ENCODE assay signal across 9 cellular contexts in the genomic region with DNA sequence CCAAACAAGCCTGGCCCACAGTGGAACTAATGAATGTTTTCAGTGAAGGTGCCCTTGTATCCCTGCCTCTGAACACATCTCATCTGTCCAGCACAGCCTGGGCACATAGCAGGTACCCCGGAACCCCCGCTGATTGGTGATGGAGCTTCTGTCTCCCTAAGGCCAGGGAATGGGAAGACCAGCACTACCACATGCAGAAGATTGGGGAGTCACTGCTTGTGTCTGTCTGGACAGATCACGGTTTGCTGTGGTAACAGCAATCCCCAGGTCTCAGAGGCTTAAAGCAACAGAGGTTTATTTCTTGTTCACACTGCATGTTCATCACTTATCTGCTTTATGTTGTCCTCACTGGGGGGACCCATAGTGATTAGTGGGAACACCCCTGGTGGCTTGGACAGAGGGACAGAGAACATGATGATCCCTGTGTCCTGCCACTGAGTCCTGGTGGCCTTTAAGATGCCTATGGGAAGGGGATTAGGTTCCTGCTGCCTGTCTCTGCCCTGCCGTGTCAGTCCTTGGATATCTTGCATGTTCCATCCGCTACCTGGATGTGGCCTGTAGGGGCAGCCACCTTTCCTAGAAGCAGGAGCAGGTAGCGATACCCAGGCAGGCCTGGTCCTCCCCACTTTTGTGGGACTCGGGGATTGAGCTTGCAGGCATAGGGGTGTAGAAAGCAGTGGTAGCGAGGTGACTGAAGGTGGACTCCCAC.
DNase-seq lines count a peak whose midpoint lies in the region; TF ChIP-seq lines count a peak whose summit lies in the region.
"Had no signal": no experiment of that assay in that cellular context is flagged by ENCODE, and none has a peak within 500 bp of the region (broad histone marks: within the 10 kb centered on the region; RNA-seq: fewer than 3 reads in every experiment).

No MANE protein-coding gene starts in this region.

- peaks cover 54% of the 10 kb centered on the region for H3K79me2 ChIP-seq in parathyroid adenoma

- H3K36me3 ChIP-seq in effector memory CD4-positive, alpha-beta T cell (ENCODE audit: control insufficient read depth, insufficient read depth, low read length): peaks cover 3% of the 10 kb centered on the region
- H3K36me3 ChIP-seq in parathyroid adenoma (ENCODE audit: control insufficient read depth, insufficient read depth, low read length): no peaks in the 10 kb centered on the region

- no peak overlapping the region for H2AFZ ChIP-seq in parathyroid adenoma

- TF ChIP-seq CTCF in parathyroid adenoma (IDR thresholded peaks at IDR 0.05) (peak; percentile 16), GM20000 (IDR thresholded peaks at IDR 0.05; ENCODE audit: extremely low read depth, missing control alignments) (no peak)

- peak overlapping the region; percentile 31 for H3K4me2 ChIP-seq in parathyroid adenoma (ENCODE audit: low read length)

- TF ChIP-seq POLR2A in erythroblast (IDR thresholded peaks at IDR 0.05; ENCODE audit: low read length): no peak

- H3K4me3 ChIP-seq in effector memory CD4-positive, alpha-beta T cell (ENCODE audit: insufficient read depth, low read depth, low read length, poor library complexity, severe bottlenecking): peak overlapping the region; percentile 55
- peak overlapping the region; percentile 14 for H3K4me3 ChIP-seq in parathyroid adenoma (ENCODE audit: low read depth, low read length)
- H3K4me3 ChIP-seq: GM23248 had no signal

- no peaks in the 10 kb centered on the region for H3K27me3 ChIP-seq in effector memory CD4-positive, alpha-beta T cell (replicated peaks; ENCODE audit: control insufficient read depth, insufficient read depth, low read length, poor library complexity, severe bottlenecking)
- H3K27me3 ChIP-seq in parathyroid adenoma (ENCODE audit: control insufficient read depth, insufficient read depth, low read length): no peaks in the 10 kb centered on the region

- H3K4me1 ChIP-seq in effector memory CD4-positive, alpha-beta T cell (ENCODE audit: control insufficient read depth, insufficient read depth, low read length, poor library complexity, severe bottlenecking): peaks cover 62% of the 10 kb centered on the region
- H3K4me1 ChIP-seq in parathyroid adenoma: peaks cover 65% of the 10 kb centered on the region

- peak overlapping the region; percentile 84 for H3K27ac ChIP-seq in effector memory CD4-positive, alpha-beta T cell (ENCODE audit: insufficient read depth, low read length, poor library complexity, severe bottlenecking)
- peak overlapping the region; percentile 92 for H3K27ac ChIP-seq in parathyroid adenoma

- H3K9me3 ChIP-seq in effector memory CD4-positive, alpha-beta T cell (ENCODE audit: control insufficient read depth, low read length): no peaks in the 10 kb centered on the region
- no peaks in the 10 kb centered on the region for H3K9me3 ChIP-seq in parathyroid adenoma (ENCODE audit: control insufficient read depth, low read length)

- DNase-seq in COLO668 (lab: John Stamatoyannopoulos, UW; ENCODE audit: unreplicated experiment) (peak; percentile 6), NCI-H510A (lab: John Stamatoyannopoulos, UW) (peak; percentile 38), NCI-H146 (lab: John Stamatoyannopoulos, UW) (no peak), anterior cingulate cortex (lab: John Stamatoyannopoulos, UW) (no peak), erythroblast (lab: John Stamatoyannopoulos, UW) (no peak), GM20000 (ENCODE audit: low spot score) (no peak)
- no peak for DNase-seq in effector memory CD4-positive, alpha-beta T cell

- no peak overlapping the region for H3K9ac ChIP-seq in parathyroid adenoma

Comparison
In these comparisons a context has a peak if more than half of its experiments do, and no peak if none do; other contexts are left out.
1. DNase-seq: peak in COLO668 (single experiment) and NCI-H510A (single experiment); none in effector memory CD4-positive, alpha-beta T cell (0 of 3), NCI-H146 (single experiment), anterior cingulate cortex (0 of 58), erythroblast (0 of 2) and GM20000 (single experiment).